19 cellular contexts compared by ENCODE assay signal in genomic region chr12:92107094-92107493, GRCh38. TPM values are rescaled to one million over a fixed set of nuclear protein-coding genes. Genes with fewer than 3 reads are reported as not detected.
A peak's percentile ranks its signal among the peaks of the same experiment; 100 is the strongest.
DNase-seq lines count a peak whose midpoint lies in the region; ATAC-seq, FAIRE-seq and TF ChIP-seq lines count a peak whose summit lies in the region.
"Had no signal": no experiment of that assay in that cellular context is flagged by ENCODE, and none has a peak within 500 bp of the region (broad histone marks: within the 10 kb centered on the region; RNA-seq: fewer than 3 reads in every experiment).

No MANE protein-coding gene starts in this region.

- no peak for DNase-seq in activated CD8-positive, alpha-beta T cell treated with anti-CD3 and anti-CD28 coated beads for 36 hours
- DNase-seq in activated CD8-positive, alpha-beta T cell treated with anti-CD3 and anti-CD28 coated beads, Interleukin-2, amount 10 ng/mL, durations not matched to agents 7 days and 5 days = no peak
- DNase-seq in NCI-H69 (lab: John Stamatoyannopoulos, UW) (peak; percentile 68), H1 (ENCODE audit: low read depth in 1 of 2, low spot score in 2 of 2) (no peak), osteoblast (ENCODE audit: insufficient read length, low spot score, missing footprints) (no peak), islet precursor cell (no peak)
- no peak for DNase-seq in activated effector memory CD4-positive, alpha-beta T cell treated with anti-CD3 and anti-CD28 coated beads, Interleukin-2, amount 50 U/mL, for 16 hours
- no peak for DNase-seq in stimulated activated CD4-positive, alpha-beta T cell treated with anti-CD3 and anti-CD28 coated beads, Interleukin-1b, Interleukin-23, amount 100 ng/mL, for 48 hours
- DNase-seq: activated CD4-positive, alpha-beta T cell treated with anti-CD3 and anti-CD28 coated beads for 1 hour; activated T-cell treated with anti-CD3 and anti-CD28 coated beads, Interleukin-2, amount 50 U/mL, for 4 hours; dermis blood vessel endothelial cell; H7; heart left ventricle; MV-4-11; NCI-H2029; stimulated activated naive CD8-positive, alpha-beta T cell treated with anti-CD3 and anti-CD28 coated beads, Interleukin-15, amount 100 ng/mL, for 72 hours; T-helper 2 cell had no signal

- no peak overlapping the region for H4K8ac ChIP-seq in H1 (ENCODE audit: extremely low read depth, insufficient read depth, low read length)

- H3K4me1 Mint-ChIP-seq in activated CD8-positive, alpha-beta T cell treated with anti-CD3 and anti-CD28 coated beads for 36 hours (ENCODE audit: low read depth) = peaks cover 67% of the 10 kb centered on the region
- peaks cover 61% of the 10 kb centered on the region for H3K4me1 Mint-ChIP-seq in activated CD8-positive, alpha-beta T cell treated with anti-CD3 and anti-CD28 coated beads, Interleukin-2, amount 10 ng/mL, durations not matched to agents 7 days and 5 days (ENCODE audit: low read depth)

- no peaks in the 10 kb centered on the region for H3K9me3 Mint-ChIP-seq in activated CD8-positive, alpha-beta T cell treated with anti-CD3 and anti-CD28 coated beads for 36 hours
- H3K9me3 Mint-ChIP-seq in activated CD8-positive, alpha-beta T cell treated with anti-CD3 and anti-CD28 coated beads, Interleukin-2, amount 10 ng/mL, durations not matched to agents 7 days and 5 days (ENCODE audit: insufficient read depth) = no peaks in the 10 kb centered on the region
- H3K9me3 Mint-ChIP-seq: activated T-cell treated with anti-CD3 and anti-CD28 coated beads, Interleukin-2, amount 50 U/mL, for 4 hours; stimulated activated naive CD8-positive, alpha-beta T cell treated with anti-CD3 and anti-CD28 coated beads, Interleukin-15, amount 100 ng/mL, for 72 hours had no signal

- no peak for TF ChIP-seq POLR2A in H1 (IDR thresholded peaks at IDR 0.05; ENCODE audit: control extremely low read depth in 1 of 2, low read depth in 2 of 2, low read length in 2 of 2)

- H3K79me2 ChIP-seq in H1 (ENCODE audit: control insufficient read depth in 1 of 2, insufficient read depth in 2 of 2, low read length in 2 of 2) (peaks cover 0 to 29% of the 10 kb centered on the region in 2 experiments; a peak in 2 of 4 replicates), osteoblast (ENCODE audit: insufficient read depth, low read length) (no peaks in the 10 kb centered on the region)

- no peak overlapping the region for H2BK20ac ChIP-seq in H1 (ENCODE audit: low read length)

- no peak overlapping the region for H3K27ac ChIP-seq in H1 (ENCODE audit: low read depth, low read length)
- no peak overlapping the region for H3K27ac ChIP-seq in osteoblast (ENCODE audit: low read depth, low read length)
- H3K27ac ChIP-seq: heart left ventricle had no signal

- H3K9me3 ChIP-seq in H1 (ENCODE audit: insufficient read depth in 2 of 2, low read depth in 1 of 2, low read length in 1 of 2) (no peaks in the 10 kb centered on the region), osteoblast (ENCODE audit: low read depth, low read length) (no peaks in the 10 kb centered on the region)
- H3K9me3 ChIP-seq: heart left ventricle had no signal

- no peak overlapping the region; the same call in 1 of the 2 replicates for H2BK5ac ChIP-seq in H1 (ENCODE audit: low read depth, low read length)

- ATAC-seq in activated CD8-positive, alpha-beta T cell treated with anti-CD3 and anti-CD28 coated beads for 36 hours = no peak
- ATAC-seq in activated CD8-positive, alpha-beta T cell treated with anti-CD3 and anti-CD28 coated beads, Interleukin-2, amount 10 ng/mL, durations not matched to agents 7 days and 5 days = no peak
- ATAC-seq: heart left ventricle had no signal

- H3K4me2 ChIP-seq in H1 (ENCODE audit: insufficient read depth in 1 of 2, low read depth in 2 of 2, low read length in 2 of 2) = peak overlapping the region; percentile 48 to 56; a peak in 3 of 4 replicates
- H3K4me2 ChIP-seq in osteoblast (ENCODE audit: insufficient read depth, low read length) = no peak overlapping the region

- no peaks in the 10 kb centered on the region for H3K79me1 ChIP-seq in H1 (ENCODE audit: low read depth, low read length)

- POLR2A ChIA-PET in activated CD8-positive, alpha-beta T cell treated with anti-CD3 and anti-CD28 coated beads for 36 hours (lab: Charles Lee) = interaction anchor here (0.7 kb wide), 1 partner anchor 1019 kb away, joined by 3 read pairs; no protein-coding TSS in a partner anchor
- POLR2A ChIA-PET in activated CD8-positive, alpha-beta T cell treated with anti-CD3 and anti-CD28 coated beads, Interleukin-2, amount 10 ng/mL, durations not matched to agents 7 days and 5 days (lab: Charles Lee) = interaction anchor here (0.7 to 6.2 kb wide), 3 partner anchors 11 to 38 kb away, joined by 3 to 28 read pairs (median 5); partner anchors contain the start of gene BTG1
- POLR2A ChIA-PET in H1 (lab: Charles Lee; ENCODE audit: partially characterized antibody) = interaction anchor here (1.1 to 4.7 kb wide), 2 partner anchors 37 to 64 kb away, joined by 3 to 40 read pairs; partner anchors contain the start of gene BTG1

- H3K23me2 ChIP-seq in H1 (ENCODE audit: low read depth, low read length) = no peaks in the 10 kb centered on the region

- no peaks in the 10 kb centered on the region for H3K27me3 ChIP-seq in H1 (replicated peaks in 1 of 4; ENCODE audit: control insufficient read depth in 3 of 4, extremely low read depth in 1 of 4, insufficient read depth in 3 of 4, low read length in 3 of 4)
- no peaks in the 10 kb centered on the region for H3K27me3 ChIP-seq in osteoblast (ENCODE audit: insufficient read depth, low read length)
- H3K27me3 ChIP-seq: heart left ventricle had no signal

- H4K5ac ChIP-seq in H1 (ENCODE audit: insufficient read length, low read depth, low read length) = no peak overlapping the region

- H3K23ac ChIP-seq in H1 (ENCODE audit: insufficient read length) = no peak overlapping the region

- H3K36me3 Mint-ChIP-seq in activated CD8-positive, alpha-beta T cell treated with anti-CD3 and anti-CD28 coated beads for 36 hours (ENCODE audit: low read depth) = peaks cover 3% of the 10 kb centered on the region
- H3K36me3 Mint-ChIP-seq in activated CD8-positive, alpha-beta T cell treated with anti-CD3 and anti-CD28 coated beads, Interleukin-2, amount 10 ng/mL, durations not matched to agents 7 days and 5 days (ENCODE audit: low read depth) = no peaks in the 10 kb centered on the region

- TF ChIP-seq EP300 in H1 (IDR thresholded peaks at IDR 0.05; ENCODE audit: borderline replicate concordance in 1 of 2, low read depth in 2 of 2, low read length in 2 of 2) = no peak

- CTCF ChIA-PET in activated CD8-positive, alpha-beta T cell treated with anti-CD3 and anti-CD28 coated beads for 36 hours (lab: Charles Lee) = interaction anchor here (0.9 to 1.1 kb wide), 3 partner anchors 56 to 287 kb away, joined by 3 read pairs; no protein-coding TSS in a partner anchor
- CTCF ChIA-PET in activated CD8-positive, alpha-beta T cell treated with anti-CD3 and anti-CD28 coated beads, Interleukin-2, amount 10 ng/mL, durations not matched to agents 7 days and 5 days (lab: Charles Lee) = interaction anchor here (0.9 to 2.2 kb wide), 5 partner anchors 11 to 725 kb away, joined by 3 to 8 read pairs (median 5); no protein-coding TSS in a partner anchor
- CTCF ChIA-PET in H1 (lab: Charles Lee; ENCODE audit: partially characterized antibody) = interaction anchor here (0.7 to 1.9 kb wide), 3 partner anchors 38 to 769 kb away, joined by 3 to 6 read pairs (median 3); partner anchors contain the start of gene BTG1

- H3K4ac ChIP-seq in H1 (replicated peaks; ENCODE audit: insufficient read length, low read depth, low read length) = no peak overlapping the region

- no peak overlapping the region; a peak in 1 of 7 replicates for H3K9ac ChIP-seq in H1 (replicated peaks in 1 of 4; ENCODE audit: extremely low read depth in 1 of 4, low read depth in 3 of 4, low read length in 3 of 4)

- no peak overlapping the region for H2BK15ac ChIP-seq in H1 (ENCODE audit: low read length)

- no peak overlapping the region; the same call in 1 of the 2 replicates for H3K18ac ChIP-seq in H1 (ENCODE audit: extremely low read depth, low read length)

- no peak overlapping the region for H3K14ac ChIP-seq in H1 (ENCODE audit: insufficient read length)

- H3K27ac Mint-ChIP-seq in activated CD8-positive, alpha-beta T cell treated with anti-CD3 and anti-CD28 coated beads for 36 hours = peak overlapping the region; percentile 6
- no peak overlapping the region for H3K27ac Mint-ChIP-seq in activated CD8-positive, alpha-beta T cell treated with anti-CD3 and anti-CD28 coated beads, Interleukin-2, amount 10 ng/mL, durations not matched to agents 7 days and 5 days

- H2AFZ ChIP-seq in H1 (ENCODE audit: low read length) = no peak overlapping the region
- peak overlapping the region; percentile 47 for H2AFZ ChIP-seq in osteoblast (ENCODE audit: low read length)

- no peak overlapping the region for H3K56ac ChIP-seq in H1 (replicated peaks; ENCODE audit: insufficient read length, low read depth, low read length)

- no peak overlapping the region for H2BK120ac ChIP-seq in H1 (replicated peaks; ENCODE audit: low read depth, low read length)

- no peak for TF ChIP-seq CTCF in activated CD8-positive, alpha-beta T cell treated with anti-CD3 and anti-CD28 coated beads for 36 hours (IDR thresholded peaks at IDR 0.05)
- TF ChIP-seq CTCF in H1 (IDR thresholded peaks at IDR 0.05; ENCODE audit: control extremely low read depth in 1 of 3, insufficient read depth in 1 of 3, low read depth in 1 of 3, low read length in 3 of 3) (no peak), osteoblast (IDR thresholded peaks at IDR 0.05; ENCODE audit: extremely low read depth, low read depth, low read length) (no peak)

- H2BK12ac ChIP-seq in H1 (ENCODE audit: low read depth, low read length) = no peak overlapping the region

- H3K4me1 ChIP-seq in H1 (replicated peaks in 1 of 4; ENCODE audit: control insufficient read depth in 3 of 4, insufficient read depth in 4 of 4, low read length in 3 of 4) (peaks cover 6 to 23% (median 17%) of the 10 kb centered on the region in 4 experiments), osteoblast (ENCODE audit: insufficient read depth, low read length) (peaks cover 8% of the 10 kb centered on the region)

- H2AK5ac ChIP-seq in H1 (ENCODE audit: low read depth, low read length) = no peak overlapping the region

- intact Hi-C loops in activated CD8-positive, alpha-beta T cell treated with anti-CD3 and anti-CD28 coated beads for 36 hours (cut with micrococcal nuclease) = no loop called here

- no peak overlapping the region for H4K91ac ChIP-seq in H1 (replicated peaks; ENCODE audit: insufficient read length, low read length)

- H3K4me3 Mint-ChIP-seq in activated CD8-positive, alpha-beta T cell treated with anti-CD3 and anti-CD28 coated beads for 36 hours = no peak overlapping the region
- H3K4me3 Mint-ChIP-seq in activated CD8-positive, alpha-beta T cell treated with anti-CD3 and anti-CD28 coated beads, Interleukin-2, amount 10 ng/mL, durations not matched to agents 7 days and 5 days = no peak overlapping the region
- H3K4me3 Mint-ChIP-seq: activated T-cell treated with anti-CD3 and anti-CD28 coated beads, Interleukin-2, amount 50 U/mL, for 4 hours had no signal

- no peaks in the 10 kb centered on the region for H3K27me3 Mint-ChIP-seq in activated CD8-positive, alpha-beta T cell treated with anti-CD3 and anti-CD28 coated beads for 36 hours
- H3K27me3 Mint-ChIP-seq in activated CD8-positive, alpha-beta T cell treated with anti-CD3 and anti-CD28 coated beads, Interleukin-2, amount 10 ng/mL, durations not matched to agents 7 days and 5 days (ENCODE audit: low read depth) = no peaks in the 10 kb centered on the region
- H3K27me3 Mint-ChIP-seq: stimulated activated naive CD8-positive, alpha-beta T cell treated with anti-CD3 and anti-CD28 coated beads, Interleukin-15, amount 100 ng/mL, for 72 hours had no signal

- FAIRE-seq in H1 (lab: Jason Lieb, UNC) = no peak
- FAIRE-seq: GM12892, urothelium cell line had no signal

- H3K36me3 ChIP-seq in H1 (ENCODE audit: control insufficient read depth in 2 of 4, insufficient read depth in 4 of 4, low read length in 3 of 4) (no peaks in the 10 kb centered on the region), osteoblast (ENCODE audit: insufficient read depth, low read length) (no peaks in the 10 kb centered on the region)
- H3K36me3 ChIP-seq: heart left ventricle had no signal

- 55% methylated on average over 4 of the region's 4 CpGs; no CpG with 5 or more reads in 1 of the 2 experiments for WGBS in H1 (ENCODE audit: extremely low coverage in 1 of 2, insufficient coverage in 1 of 2, insufficient read length in 1 of 2, insufficient replicate concordance in 2 of 2, low coverage in 1 of 2, low lambda C conversion rate in 2 of 2, missing lambda C conversion rate in 1 of 2), 2 experiments

- H3K4me3 ChIP-seq in H1 (ENCODE audit: extremely low read depth in 1 of 4, insufficient read depth in 2 of 4, low read depth in 3 of 4, low read length in 4 of 4) = 0 out of 8 replicates have a peak overlapping the region, but pooled peaks of 1 of the 4 experiments have one; percentile 9
- H3K4me3 ChIP-seq in osteoblast (ENCODE audit: insufficient read depth, low read length) = no peak overlapping the region
- H3K4me3 ChIP-seq: heart left ventricle had no signal

- no peaks in the 10 kb centered on the region for H4K20me1 ChIP-seq in H1 (replicated peaks in 1 of 2; ENCODE audit: control insufficient read depth in 1 of 2, insufficient read depth in 2 of 2, low read length in 2 of 2)
- no peaks in the 10 kb centered on the region for H4K20me1 ChIP-seq in osteoblast (ENCODE audit: insufficient read depth, low read length)

- TF ChIP-seq RAD21 in H1 (IDR thresholded peaks at IDR 0.05 in 1 of 2, conservative IDR thresholded peaks at IDR 0.05 in 1 of 2; ENCODE audit: low read depth in 2 of 2, low read length in 2 of 2) = no peak

RNA-seq across cellular contexts. Expression of gene BTG1, which starts 38.6 kb away (rescaled TPM):
- 100 to 1,000 TPM; 197 to 200 TPM for total RNA-seq in activated CD8-positive, alpha-beta T cell treated with anti-CD3 and anti-CD28 coated beads for 36 hours
- 100 to 1,000 TPM; 113 to 118 TPM for total RNA-seq in activated CD8-positive, alpha-beta T cell treated with anti-CD3 and anti-CD28 coated beads, Interleukin-2, amount 10 ng/mL, durations not matched to agents 7 days and 5 days
- total RNA-seq in H1 (2021; fragmentation: NEBNext Ultra II Directional; extraction: Animal tissue kit (Norgen Biotek cat#: 25700)) = 31.6 and 32.7 TPM in 2 replicates
- 12.6 and 17.1 TPM in 2 replicates for polyA plus RNA-seq in H1 (2011; rRNA removed)
- 9.2 TPM for polyA plus RNA-seq in H1 (2011; cell fraction: cytosol; rRNA removed)
- 19.1 TPM for polyA plus RNA-seq in H1 (2011; cell fraction: nucleus; rRNA removed)
- polyA plus RNA-seq in H1 (2012, experiment 1 of 2) = 13.3 to 26.4 TPM (median 23.4 TPM) in 4 replicates
- 4.8 TPM for polyA plus RNA-seq in H1 (2012, experiment 2 of 2)
- polyA plus RNA-seq in H1 (2013, experiment 1 of 2) = 13.8 TPM
- 13.5 TPM for polyA plus RNA-seq in H1 (2013, experiment 2 of 2)
- polyA minus RNA-seq in H1 (2011; rRNA and poly(A)+ RNA removed) = 46.7 and 47.2 TPM in 2 replicates
- 21.7 TPM for polyA minus RNA-seq in H1 (2011; cell fraction: cytosol; rRNA and poly(A)+ RNA removed)
- polyA minus RNA-seq in H1 (2011; cell fraction: nucleus; rRNA and poly(A)+ RNA removed) = 48.2 TPM
- 23.6 and 25.0 TPM in 2 replicates for total RNA-seq in osteoblast
